ENCODE assay signal across 7 cellular contexts in genomic region chr5:139698461-139699146, GRCh38. TPM values are rescaled to one million over a fixed set of nuclear protein-coding genes. Genes with fewer than 3 reads are reported as not detected.
A peak's percentile ranks its signal among the peaks of the same experiment; 100 is the strongest.
DNase-seq lines count a peak whose midpoint lies in the region; ATAC-seq and TF ChIP-seq lines count a peak whose summit lies in the region.

No MANE protein-coding gene starts in this region.

- intact Hi-C loops in CD14-positive monocyte (cut with micrococcal nuclease): no loop called here

- no peaks in the 10 kb centered on the region for H3K9me3 Mint-ChIP-seq in T-cell
- peaks cover 0 to 10% (median 3%) of the 10 kb centered on the region in 7 donors for H3K9me3 Mint-ChIP-seq in CD14-positive monocyte

- DNase-seq in HEK293T (ENCODE audit: extremely low spot score): peak; percentile 53
- DNase-seq in T-cell: peak in 1 of 34 experiments; percentile 5
- DNase-seq in foreskin fibroblast: peak; percentile 81 to 90
- peak in 46 of 56 donors; percentile 39 to 89 (median 71) for DNase-seq in nucleus accumbens (lab: John Stamatoyannopoulos, UW)
- no peak for DNase-seq in CD14-positive monocyte (ENCODE audit: low spot score)
- DNase-seq in stimulated activated CD4-positive, alpha-beta T cell treated with anti-CD3 and anti-CD28 coated beads, Interleukin-4, amount 100 ng/mL, for 24 hours: no peak

- TF ChIP-seq CTCF in foreskin fibroblast (IDR thresholded peaks at IDR 0.05; ENCODE audit: low read depth, low read length): no peak
- no peak for TF ChIP-seq CTCF in CD14-positive monocyte (IDR thresholded peaks at IDR 0.05)

- peaks cover 20 to 39% (median 30%) of the 10 kb centered on the region in 3 donors for H3K4me1 Mint-ChIP-seq in T-cell
- peaks cover 28% of the 10 kb centered on the region for H3K4me1 Mint-ChIP-seq in CD14-positive monocyte

- CTCF ChIA-PET in HEK293T (lab: Yijun Ruan, JAX): interaction anchor here (0.6 to 1.0 kb wide), 2 partner anchors 50 to 67 kb away, joined by 3 to 4 read pairs; partner anchors contain the start of gene CXXC5
- CTCF ChIA-PET in T-cell (lab: Charles Lee): no interaction called here

- H3K27ac Mint-ChIP-seq in T-cell (no peak overlapping the region), CD14-positive monocyte (no peak overlapping the region)

- POLR2A ChIA-PET in HEK293T (lab: Yijun Ruan, JAX) (interaction anchor here (0.9 kb wide), 1 partner anchor 10 kb away, joined by 3 read pairs; no protein-coding TSS in a partner anchor), T-cell (lab: Charles Lee) (interaction anchor here in 1 of 2 donors (0.6 kb wide), 1 partner anchor 35 kb away, joined by 4 read pairs; no protein-coding TSS in a partner anchor)

- ATAC-seq in T-cell (replicated peaks in 1 of 4) (no peak), GM18873 (IDR thresholded peaks at IDR 0.05; ENCODE audit: low FRiP score, unreplicated experiment) (no peak)

- H3K4me3 ChIP-seq in foreskin fibroblast (ENCODE audit: low read depth in 1 of 2, low read length in 2 of 2): no peak overlapping the region

- H3K4me3 Mint-ChIP-seq in T-cell (peak overlapping the region in 2 of 3 donors; percentile 9 to 83), CD14-positive monocyte (peak overlapping the region in 1 of 2 donors; percentile 81)

- no peaks in the 10 kb centered on the region for H3K36me3 Mint-ChIP-seq in T-cell
- H3K36me3 Mint-ChIP-seq in CD14-positive monocyte: peaks cover 4 to 9% of the 10 kb centered on the region in 2 donors

- H3K27me3 Mint-ChIP-seq in T-cell: peaks cover 8 to 36% of the 10 kb centered on the region in 2 donors
- H3K27me3 Mint-ChIP-seq in CD14-positive monocyte (ENCODE audit: low read depth in 3 of 3): peaks cover 71 to 95% (median 83%) of the 10 kb centered on the region in 3 donors

TF ChIP-seq in HEK293T, 16 proteins besides CTCF, POLR2A, EP300 and RAD21:
- TF ChIP-seq FOXM1 (IDR thresholded peaks at IDR 0.05; ENCODE audit: borderline replicate concordance) (peak; percentile 65; the same call in 1 of the 2 replicates), NFRKB (IDR thresholded peaks at IDR 0.05) (no peak)

RNA-seq across cellular contexts. Expression of gene CXXC5, which starts 50.5 kb away (rescaled TPM):
- total RNA-seq in T-cell: 1 to 10 TPM; 5.1 to 7.6 (median 6.2) TPM
- 10 to 100 TPM; 33.7 to 37.2 TPM for polyA plus RNA-seq in CD14-positive monocyte

Comparison
In these comparisons a context has a peak if more than half of its experiments do, and no peak if none do; other contexts are left out.
1. DNase-seq: peak in HEK293T (single experiment), foreskin fibroblast (2 of 2) and nucleus accumbens (46 of 56); none in CD14-positive monocyte (single experiment) and stimulated activated CD4-positive, alpha-beta T cell treated with anti-CD3 and anti-CD28 coated beads, Interleukin-4, amount 100 ng/mL, for 24 hours (single experiment).